11 cellular contexts compared by ENCODE assay signal in the genomic region with DNA sequence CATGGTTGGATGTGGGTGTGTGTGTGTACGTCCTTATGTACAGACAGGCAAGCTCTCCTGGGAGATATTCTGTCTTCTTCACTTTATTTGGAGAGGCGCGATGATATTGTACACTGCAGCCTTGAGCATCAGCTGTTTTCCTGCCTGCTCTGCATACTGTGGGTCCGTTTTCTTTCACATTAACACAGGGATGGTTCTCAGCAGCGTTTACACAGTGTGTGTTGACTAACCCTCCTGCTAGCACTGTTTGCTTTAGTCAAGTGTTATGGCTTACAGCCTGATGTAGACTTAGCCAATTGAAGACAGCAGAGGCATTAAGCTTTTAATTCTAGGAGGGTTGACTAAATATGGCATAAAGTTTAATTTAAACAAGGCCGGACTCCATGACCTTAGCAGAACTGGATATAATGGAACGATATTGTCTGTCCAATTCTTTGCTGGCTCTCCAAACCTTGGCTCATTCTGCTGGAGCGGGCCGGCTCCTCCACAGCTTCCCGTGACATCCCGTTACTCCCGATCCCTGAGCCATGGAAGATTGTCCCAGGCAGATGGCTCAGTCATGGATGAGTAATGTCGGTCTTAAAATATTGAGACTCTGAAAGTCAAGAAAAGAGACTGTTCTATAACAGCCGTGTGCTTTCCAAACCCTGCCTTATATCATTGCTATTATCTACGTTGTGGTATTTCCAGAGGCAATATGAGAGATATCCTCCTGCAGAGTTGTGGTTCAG.
A peak's percentile ranks its signal among the peaks of the same experiment; 100 is the strongest.
DNase-seq lines count a peak whose midpoint lies in the region; ATAC-seq and TF ChIP-seq lines count a peak whose summit lies in the region.
"Had no signal": no experiment of that assay in that cellular context is flagged by ENCODE, and none has a peak within 500 bp of the region (broad histone marks: within the 10 kb centered on the region; RNA-seq: fewer than 3 reads in every experiment).

No MANE protein-coding gene starts in this region.

- H3K9me3 ChIP-seq in esophagus muscularis mucosa (no peaks in the 10 kb centered on the region), sigmoid colon (no peaks in the 10 kb centered on the region)
- H3K9me3 ChIP-seq in CD4-positive, alpha-beta memory T cell (ENCODE audit: control insufficient read depth in 1 of 2, low read length in 2 of 2): no peaks in the 10 kb centered on the region
- H3K9me3 ChIP-seq: neutrophil had no signal

- H3K4me3 ChIP-seq in esophagus muscularis mucosa (peak overlapping the region; percentile 42 to 56 (median 48)), sigmoid colon (peak overlapping the region; percentile 14 to 49 (median 34))
- no peak overlapping the region for H3K4me3 ChIP-seq in CD4-positive, alpha-beta memory T cell (ENCODE audit: low read length in 2 of 2)

- H3K27me3 Mint-ChIP-seq in activated T-helper 2 cell treated with anti-CD3 and anti-CD28 coated beads, Interferon-gamma antibody, Interleukin-2, Interleukin-4, amounts not matched to agents 10 μg/mL and 5 μg/mL and 100 μg/mL, durations not matched to agents 14 hours and 24 hours and 36 hours (ENCODE audit: low read depth): peaks cover 4% of the 10 kb centered on the region
- peaks cover 0 to 3% of the 10 kb centered on the region in 2 donors for H3K27me3 Mint-ChIP-seq in CD4-positive, alpha-beta memory T cell

- no peak for ATAC-seq in HG03196 (IDR thresholded peaks at IDR 0.05; ENCODE audit: unreplicated experiment)
- ATAC-seq in GM18861 (IDR thresholded peaks at IDR 0.05; ENCODE audit: unreplicated experiment): no peak

- H3K4me1 Mint-ChIP-seq in activated T-helper 2 cell treated with anti-CD3 and anti-CD28 coated beads, Interferon-gamma antibody, Interleukin-2, Interleukin-4, amounts not matched to agents 10 μg/mL and 5 μg/mL and 100 μg/mL, durations not matched to agents 14 hours and 24 hours and 36 hours (ENCODE audit: low read depth): no peaks in the 10 kb centered on the region
- no peaks in the 10 kb centered on the region for H3K4me1 Mint-ChIP-seq in CD4-positive, alpha-beta memory T cell

- H3K4me3 Mint-ChIP-seq in activated T-helper 2 cell treated with anti-CD3 and anti-CD28 coated beads, Interferon-gamma antibody, Interleukin-2, Interleukin-4, amounts not matched to agents 10 μg/mL and 5 μg/mL and 100 μg/mL, durations not matched to agents 14 hours and 24 hours and 36 hours (ENCODE audit: low read depth): no peak overlapping the region
- H3K4me3 Mint-ChIP-seq in CD4-positive, alpha-beta memory T cell: no peak overlapping the region

- peak overlapping the region; percentile 78 to 81 (median 80) for H3K27ac ChIP-seq in esophagus muscularis mucosa (replicated peaks in 1 of 4)
- H3K27ac ChIP-seq in sigmoid colon: peak overlapping the region; percentile 78 to 91 (median 80)
- no peak overlapping the region for H3K27ac ChIP-seq in CD4-positive, alpha-beta memory T cell (ENCODE audit: low read depth, low read length)
- H3K27ac ChIP-seq: neutrophil had no signal

- 30% methylated on average over 15 of the region's 15 CpGs for WGBS in esophagus muscularis mucosa
- WGBS in sigmoid colon, 2 donors: 57 to 58% methylated on average over 15 of the region's 15 CpGs

- no peak for TF ChIP-seq CTCF in esophagus muscularis mucosa (IDR thresholded peaks at IDR 0.05)
- TF ChIP-seq CTCF in sigmoid colon (IDR thresholded peaks at IDR 0.05): no peak

- DNase-seq in ELR (ENCODE audit: low read depth) (peak; percentile 74), NCI-H2196 (lab: John Stamatoyannopoulos, UW; ENCODE audit: unreplicated experiment) (peak; percentile 64), esophagus muscularis mucosa (ENCODE audit: extremely low spot score) (no peak), sigmoid colon (no peak)
- no peak for DNase-seq in activated T-helper 2 cell treated with anti-CD3 and anti-CD28 coated beads, Interferon-gamma antibody, Interleukin-2, Interleukin-4, amounts not matched to agents 10 μg/mL and 5 μg/mL and 100 μg/mL, durations not matched to agents 14 hours and 24 hours and 36 hours (ENCODE audit: low spot score)
- no peak for DNase-seq in CD4-positive, alpha-beta memory T cell
- DNase-seq: activated CD4-positive, alpha-beta T cell treated with anti-CD3 and anti-CD28 coated beads, Interleukin-2, amount 50 U/mL, for 1 hour; NCI-H226 had no signal

- POLR2A ChIA-PET in CD4-positive, alpha-beta memory T cell (lab: Charles Lee; ENCODE audit: partially characterized antibody): no interaction called here

- no peak for TF ChIP-seq POLR2A in esophagus muscularis mucosa (IDR thresholded peaks at IDR 0.05; ENCODE audit: low read depth)
- no peak for TF ChIP-seq POLR2A in sigmoid colon (IDR thresholded peaks at IDR 0.05)

- H3K27ac Mint-ChIP-seq in activated T-helper 2 cell treated with anti-CD3 and anti-CD28 coated beads, Interferon-gamma antibody, Interleukin-2, Interleukin-4, amounts not matched to agents 10 μg/mL and 5 μg/mL and 100 μg/mL, durations not matched to agents 14 hours and 24 hours and 36 hours: no peak overlapping the region
- no peak overlapping the region for H3K27ac Mint-ChIP-seq in CD4-positive, alpha-beta memory T cell

- H3K27me3 ChIP-seq in esophagus muscularis mucosa (no peaks in the 10 kb centered on the region), sigmoid colon (no peaks in the 10 kb centered on the region)
- no peaks in the 10 kb centered on the region for H3K27me3 ChIP-seq in CD4-positive, alpha-beta memory T cell (ENCODE audit: insufficient read depth, low read length)
- H3K27me3 ChIP-seq: neutrophil had no signal

- CTCF ChIA-PET in CD4-positive, alpha-beta memory T cell (lab: Charles Lee; ENCODE audit: partially characterized antibody): no interaction called here

- H3K36me3 ChIP-seq in esophagus muscularis mucosa (peaks cover 0 to 6% (median 0%) of the 10 kb centered on the region in 4 donors), sigmoid colon (no peaks in the 10 kb centered on the region)
- no peaks in the 10 kb centered on the region for H3K36me3 ChIP-seq in CD4-positive, alpha-beta memory T cell (ENCODE audit: insufficient read depth, low read length)
- H3K36me3 ChIP-seq: neutrophil had no signal

- no peaks in the 10 kb centered on the region for H3K9me3 Mint-ChIP-seq in activated T-helper 2 cell treated with anti-CD3 and anti-CD28 coated beads, Interferon-gamma antibody, Interleukin-2, Interleukin-4, amounts not matched to agents 10 μg/mL and 5 μg/mL and 100 μg/mL, durations not matched to agents 14 hours and 24 hours and 36 hours
- H3K9me3 Mint-ChIP-seq in CD4-positive, alpha-beta memory T cell: no peaks in the 10 kb centered on the region

- H3K36me3 Mint-ChIP-seq in activated T-helper 2 cell treated with anti-CD3 and anti-CD28 coated beads, Interferon-gamma antibody, Interleukin-2, Interleukin-4, amounts not matched to agents 10 μg/mL and 5 μg/mL and 100 μg/mL, durations not matched to agents 14 hours and 24 hours and 36 hours (ENCODE audit: low read depth): no peaks in the 10 kb centered on the region
- H3K36me3 Mint-ChIP-seq in CD4-positive, alpha-beta memory T cell: no peaks in the 10 kb centered on the region

- TF ChIP-seq EP300 in esophagus muscularis mucosa (IDR thresholded peaks at IDR 0.05) (no peak), sigmoid colon (IDR thresholded peaks at IDR 0.05) (no peak)

- peaks cover 0 to 64% (median 50%) of the 10 kb centered on the region in 4 donors for H3K4me1 ChIP-seq in esophagus muscularis mucosa
- H3K4me1 ChIP-seq in sigmoid colon: peaks cover 0 to 54% (median 30%) of the 10 kb centered on the region in 4 donors
- H3K4me1 ChIP-seq in CD4-positive, alpha-beta memory T cell (ENCODE audit: insufficient read depth, low read length): no peaks in the 10 kb centered on the region

- intact Hi-C loops in esophagus muscularis mucosa (cut with DNase I): no loop called here
- intact Hi-C loops in sigmoid colon (cut with DNase I): no loop called here
- intact Hi-C loops in activated T-helper 2 cell treated with anti-CD3 and anti-CD28 coated beads, Interferon-gamma antibody, Interleukin-2, Interleukin-4, amounts not matched to agents 10 μg/mL and 5 μg/mL and 100 μg/mL, durations not matched to agents 14 hours and 24 hours and 36 hours (cut with micrococcal nuclease): no loop called here
- intact Hi-C loops in CD4-positive, alpha-beta memory T cell (cut with micrococcal nuclease): no loop called here

Comparison
In these comparisons a context has a peak if more than half of its experiments do, and no peak if none do; other contexts are left out.
1. DNase-seq: peak in ELR (single experiment) and NCI-H2196 (single experiment); none in esophagus muscularis mucosa (single experiment), sigmoid colon (single experiment), activated T-helper 2 cell treated with anti-CD3 and anti-CD28 coated beads, Interferon-gamma antibody, Interleukin-2, Interleukin-4, amounts not matched to agents 10 μg/mL and 5 μg/mL and 100 μg/mL, durations not matched to agents 14 hours and 24 hours and 36 hours (single experiment) and CD4-positive, alpha-beta memory T cell (0 of 5).
2. H3K4me3 ChIP-seq: peak in esophagus muscularis mucosa (4 of 4) and sigmoid colon (4 of 4); none in CD4-positive, alpha-beta memory T cell (0 of 2).